24 cellular contexts compared by ENCODE assay signal in genomic region chr11:117586392-117586791, GRCh38.
DNase-seq lines count a peak whose midpoint lies in the region; ATAC-seq, FAIRE-seq and TF ChIP-seq lines count a peak whose summit lies in the region.
"Had no signal": no experiment of that assay in that cellular context is flagged by ENCODE, and none has a peak within 500 bp of the region (broad histone marks: within the 10 kb centered on the region; RNA-seq: fewer than 3 reads in every experiment).

No MANE protein-coding gene starts in this region.

- H3K23ac ChIP-seq in neuronal stem cell (ENCODE audit: low read depth, low read length, poor library complexity), result no peak overlapping the region

- no peaks in the 10 kb centered on the region for H3F3A ChIP-seq in MM.1S (ENCODE audit: insufficient read depth, low read length)

- no peak overlapping the region for H3K14ac ChIP-seq in neuronal stem cell (ENCODE audit: low read length)

- no peak overlapping the region for H4K91ac ChIP-seq in neuronal stem cell (ENCODE audit: low read depth, low read length, poor library complexity)

- no peak overlapping the region for H4K8ac ChIP-seq in neuronal stem cell (ENCODE audit: low read depth, low read length)

- H3K4me2 ChIP-seq in neuronal stem cell (ENCODE audit: insufficient read depth, low read length, poor library complexity, severe bottlenecking), result no peak overlapping the region
- no peak overlapping the region for H3K4me2 ChIP-seq in MM.1S (ENCODE audit: low read depth, low read length)
- H3K4me2 ChIP-seq: A549, GM23338 had no signal

- no peak for TF ChIP-seq POLR2A in sigmoid colon (IDR thresholded peaks at IDR 0.05)

- no peak overlapping the region for H2BK5ac ChIP-seq in neuronal stem cell (ENCODE audit: low read length)

- no peak overlapping the region for H3K9ac ChIP-seq in neuronal stem cell (ENCODE audit: low read depth, low read length, poor library complexity)
- H3K9ac ChIP-seq in MM.1S (ENCODE audit: low read length), result no peak overlapping the region
- no peak overlapping the region for H3K9ac ChIP-seq in kidney (ENCODE audit: low read length in 2 of 2)
- H3K9ac ChIP-seq: BLaER1 treated with 17β-estradiol and CSF1 and Interleukin-3, amounts not matched to agents 10 nM and 100 nM had no signal

- no peak overlapping the region for H3K27ac ChIP-seq in right cardiac atrium (ENCODE audit: low read length)
- no peak overlapping the region for H3K27ac ChIP-seq in neuronal stem cell (replicated peaks; ENCODE audit: low read length)
- no peak overlapping the region for H3K27ac ChIP-seq in sigmoid colon
- no peak overlapping the region for H3K27ac ChIP-seq in MM.1S (ENCODE audit: low read length)
- H3K27ac ChIP-seq in kidney (ENCODE audit: low read depth in 2 of 2, low read length in 2 of 2), result no peak overlapping the region
- H3K27ac ChIP-seq: A549; BLaER1 treated with 17β-estradiol and CSF1 and Interleukin-3, amounts not matched to agents 10 nM and 100 nM had no signal

- 81% methylated on average over 5 of the region's 5 CpGs for WGBS in right cardiac atrium
- no CpG with 5 or more reads among the region's 5 CpGs for WGBS in neuronal stem cell (ENCODE audit: extremely low coverage in 2 of 2, insufficient read length in 2 of 2, insufficient replicate concordance in 1 of 2), 2 donors
- WGBS in sigmoid colon, 2 donors, result 81 to 86% methylated on average over 5 of the region's 5 CpGs

- ATAC-seq in right cardiac atrium (no peak), GM18907 (IDR thresholded peaks at IDR 0.05; ENCODE audit: unreplicated experiment) (no peak)
- ATAC-seq: A549, GM23338, HCT116 had no signal

- peak overlapping the region; percentile 21 for H2AK5ac ChIP-seq in neuronal stem cell (ENCODE audit: low read depth, low read length)

- H3K36me3 ChIP-seq in neuronal stem cell (replicated peaks in 1 of 2; ENCODE audit: control insufficient read depth in 2 of 2, insufficient read depth in 2 of 2, low read length in 2 of 2), result no peaks in the 10 kb centered on the region
- no peaks in the 10 kb centered on the region for H3K36me3 ChIP-seq in sigmoid colon
- H3K36me3 ChIP-seq in MM.1S (replicated peaks; ENCODE audit: insufficient read depth, low read length), result no peaks in the 10 kb centered on the region
- no peaks in the 10 kb centered on the region for H3K36me3 ChIP-seq in kidney (ENCODE audit: control insufficient read depth in 1 of 2, insufficient read depth in 2 of 2, low read length in 2 of 2)
- H3K36me3 ChIP-seq: BE2C; BLaER1 treated with 17β-estradiol and CSF1 and Interleukin-3, amounts not matched to agents 10 nM and 100 nM had no signal

- TF ChIP-seq EP300 in sigmoid colon (IDR thresholded peaks at IDR 0.05), result no peak

- H3K4ac ChIP-seq in neuronal stem cell (ENCODE audit: low read length), result no peak overlapping the region

- H3K4me3 ChIP-seq in right cardiac atrium (ENCODE audit: low read length) (no peak overlapping the region), neuronal stem cell (ENCODE audit: low read length in 2 of 2) (no peak overlapping the region), sigmoid colon (no peak overlapping the region), MM.1S (ENCODE audit: low read length) (no peak overlapping the region), kidney (ENCODE audit: low read length in 2 of 2) (no peak overlapping the region)
- H3K4me3 ChIP-seq: A549; BLaER1 treated with 17β-estradiol and CSF1 and Interleukin-3, amounts not matched to agents 10 nM and 100 nM; GM23338 had no signal

- no peak for FAIRE-seq in kidney (lab: Jason Lieb, UNC)
- FAIRE-seq: A549, D721Med, GM12892, GM19239 had no signal

- DNase-seq in cardiac septum (ENCODE audit: low spot score) (peak; percentile 39), right cardiac atrium (no peak), neuronal stem cell (ENCODE audit: low spot score) (no peak), sigmoid colon (peak; percentile 18), MM.1S (no peak), kidney (no peak)
- DNase-seq: 8988T; ACHN; AML-193; BE2C; CD4-positive, alpha-beta T cell; CD8-positive, alpha-beta memory T cell; DMS53; DMS79 treated with DMSO at 0.1 percent for 48 hours; GF-D8; H9 had no signal

- TF ChIP-seq CTCF in sigmoid colon (IDR thresholded peaks at IDR 0.05), result no peak
- TF ChIP-seq CTCF in MM.1S (IDR thresholded peaks at IDR 0.05; ENCODE audit: low read length), result no peak
- no peak for TF ChIP-seq CTCF in kidney (IDR thresholded peaks at IDR 0.05; ENCODE audit: borderline replicate concordance, extremely low read depth, insufficient read depth)

- H4K20me1 ChIP-seq in MM.1S (ENCODE audit: insufficient read depth, low read length), result no peaks in the 10 kb centered on the region

- intact Hi-C loops in cardiac septum (cut with DNase I), result no loop called here
- intact Hi-C loops in right cardiac atrium (cut with DNase I), result no loop called here
- intact Hi-C loops in sigmoid colon (cut with DNase I), result no loop called here
- intact Hi-C loops in kidney (cut with DNase I), result no loop called here

- H2BK12ac ChIP-seq in neuronal stem cell (ENCODE audit: low read length), result no peak overlapping the region

- H2AFZ ChIP-seq in neuronal stem cell (ENCODE audit: low read length), result no peak overlapping the region
- H2AFZ ChIP-seq in MM.1S (ENCODE audit: low read length), result no peak overlapping the region
- H2AFZ ChIP-seq: GM23338 had no signal

- H3K79me1 ChIP-seq in neuronal stem cell (ENCODE audit: low read depth, low read length), result no peaks in the 10 kb centered on the region

- no peaks in the 10 kb centered on the region for H3K9me2 ChIP-seq in MM.1S (replicated peaks; ENCODE audit: insufficient read depth, low read length)

- no peaks in the 10 kb centered on the region for H3K4me1 ChIP-seq in right cardiac atrium (ENCODE audit: control insufficient read depth, insufficient read depth, low read length)
- H3K4me1 ChIP-seq in neuronal stem cell (ENCODE audit: control insufficient read depth in 2 of 2, insufficient read depth in 1 of 2, low read depth in 1 of 2, low read length in 2 of 2), result peaks cover 14 to 31% of the 10 kb centered on the region in 2 donors
- no peaks in the 10 kb centered on the region for H3K4me1 ChIP-seq in sigmoid colon
- no peaks in the 10 kb centered on the region for H3K4me1 ChIP-seq in MM.1S (ENCODE audit: low read length)
- no peaks in the 10 kb centered on the region for H3K4me1 ChIP-seq in kidney (ENCODE audit: control insufficient read depth in 1 of 2, insufficient read depth in 1 of 2, low read depth in 1 of 2, low read length in 2 of 2)
- H3K4me1 ChIP-seq: A549 had no signal

- H3K18ac ChIP-seq in neuronal stem cell (ENCODE audit: low read length), result no peak overlapping the region

- H3K79me2 ChIP-seq in MM.1S (ENCODE audit: low read length), result no peaks in the 10 kb centered on the region

- no peak overlapping the region for H2BK120ac ChIP-seq in neuronal stem cell (ENCODE audit: low read depth, low read length)

- H3K9me3 ChIP-seq in right cardiac atrium (ENCODE audit: control insufficient read depth, low read length), result no peaks in the 10 kb centered on the region
- no peaks in the 10 kb centered on the region for H3K9me3 ChIP-seq in neuronal stem cell (replicated peaks in 1 of 2; ENCODE audit: control insufficient read depth in 2 of 2, insufficient read depth in 1 of 2, low read depth in 1 of 2, low read length in 2 of 2)
- H3K9me3 ChIP-seq in sigmoid colon, result no peaks in the 10 kb centered on the region
- H3K9me3 ChIP-seq in MM.1S (replicated peaks; ENCODE audit: insufficient read depth, low read length), result no peaks in the 10 kb centered on the region
- H3K9me3 ChIP-seq in kidney (ENCODE audit: control insufficient read depth in 1 of 2, low read length in 2 of 2), result no peaks in the 10 kb centered on the region
- H3K9me3 ChIP-seq: A549; BE2C; BLaER1 treated with 17β-estradiol and CSF1 and Interleukin-3, amounts not matched to agents 10 nM and 100 nM had no signal

- H2BK15ac ChIP-seq in neuronal stem cell (ENCODE audit: low read length), result no peak overlapping the region

- H3K27me3 ChIP-seq in right cardiac atrium (ENCODE audit: control insufficient read depth, insufficient read depth) (no peaks in the 10 kb centered on the region), neuronal stem cell (ENCODE audit: control insufficient read depth in 3 of 3, insufficient read depth in 3 of 3, low read depth in 1 of 3, low read length in 3 of 3) (peaks cover 0 to 3% (median 0%) of the 10 kb centered on the region in 3 experiments), sigmoid colon (no peaks in the 10 kb centered on the region), MM.1S (replicated peaks; ENCODE audit: insufficient read depth, low read length) (peaks cover 65% of the 10 kb centered on the region)
- H3K27me3 ChIP-seq: BE2C; BLaER1 treated with 17β-estradiol and CSF1 and Interleukin-3, amounts not matched to agents 10 nM and 100 nM had no signal

Comparison
In these comparisons a context has a peak if more than half of its experiments do, and no peak if none do; other contexts are left out.
1. DNase-seq: peak in cardiac septum (single experiment) and sigmoid colon (single experiment); none in right cardiac atrium (0 of 3), neuronal stem cell (single experiment), MM.1S (single experiment) and kidney (single experiment).